ENCODE assay signal across 8 cellular contexts in genomic region chr12:111034148-111034910, GRCh38. TPM values are rescaled to one million over a fixed set of nuclear protein-coding genes. Genes with fewer than 3 reads are reported as not detected.
DNase-seq lines count a peak whose midpoint lies in the region; ATAC-seq and TF ChIP-seq lines count a peak whose summit lies in the region.

Gene CUX2 (plus strand): TSS chr12:111034165.

- in situ Hi-C loops in Panc1 (cut with HindIII; ENCODE audit: low pct_unique_long_range_greater_than_20kb, low sequenced_read_pairs): no loop called here

- peak; percentile 58 for DNase-seq in DMS 273 (lab: John Stamatoyannopoulos, UW; ENCODE audit: unreplicated experiment)
- DNase-seq in DMS 273 treated with DMSO at 0.1 percent for 48 hours (lab: John Stamatoyannopoulos, UW): no peak
- DNase-seq in Panc1 (ENCODE audit: low read depth, low spot score): no peak
- DNase-seq in effector memory CD8-positive, alpha-beta T cell: no peak
- peak; percentile 63 for DNase-seq in prostate gland (ENCODE audit: low spot score)
- no peak for DNase-seq in NCI-H1092 (lab: John Stamatoyannopoulos, UW)
- no peak for DNase-seq in stimulated activated CD4-positive, alpha-beta T cell treated with anti-CD3 and anti-CD28 coated beads, Interleukin-4, amount 100 ng/mL, for 4 hours

- H3K9me3 ChIP-seq in Panc1 (ENCODE audit: control insufficient read depth, insufficient read depth, low read depth, low read length): no peaks in the 10 kb centered on the region
- no peaks in the 10 kb centered on the region for H3K9me3 ChIP-seq in prostate gland

- no peaks in the 10 kb centered on the region for H3K9me3 Mint-ChIP-seq in effector memory CD8-positive, alpha-beta T cell

- peaks cover 19 to 22% of the 10 kb centered on the region in 2 donors for H3K4me1 Mint-ChIP-seq in effector memory CD8-positive, alpha-beta T cell (ENCODE audit: low read depth in 2 of 2)

- intact Hi-C loops in Panc1 (cut with micrococcal nuclease; ENCODE audit: unreplicated experiment): no loop called here
- intact Hi-C loops in prostate gland (cut with DNase I): no loop called here

- H3K27me3 Mint-ChIP-seq in effector memory CD8-positive, alpha-beta T cell: peaks cover 76 to 87% of the 10 kb centered on the region in 2 donors

- BruUV-seq in Panc1 (replicated peaks; lab: Mats Ljungman, UMichigan): no TSS peak

- WGBS in prostate gland: under 1% methylated on average over 86 of the region's 102 CpGs

- H3K4me1 ChIP-seq in Panc1 (ENCODE audit: control insufficient read depth, insufficient read depth, low read length) (peaks cover 14% of the 10 kb centered on the region; the same call in 1 of the 2 replicates), prostate gland (replicated peaks) (no peaks in the 10 kb centered on the region)

- TF ChIP-seq POLR2A in prostate gland (IDR thresholded peaks at IDR 0.05): no peak

- no peak within 1 kb of the TSS for H3K27ac Mint-ChIP-seq in effector memory CD8-positive, alpha-beta T cell

- H3K36me3 ChIP-seq in Panc1 (ENCODE audit: control insufficient read depth, insufficient read depth, low read length) (no peaks in the 10 kb centered on the region), prostate gland (no peaks in the 10 kb centered on the region)

- ATAC-seq in Panc1 (peak; percentile 70), GM18870 (IDR thresholded peaks at IDR 0.05; ENCODE audit: unreplicated experiment) (no peak)
- no peak for ATAC-seq in effector memory CD8-positive, alpha-beta T cell (replicated peaks)

- CTCF ChIA-PET in Panc1 (lab: Charles Lee): interaction anchor here (0.6 kb wide), 1 partner anchor 152 kb away, joined by 15 read pairs; no protein-coding TSS in a partner anchor

- H3K4me3 Mint-ChIP-seq in effector memory CD8-positive, alpha-beta T cell: peak within 1 kb of the TSS; percentile 75 to 77

- POLR2A ChIA-PET in Panc1 (lab: Charles Lee): no interaction called here

- peak within 1 kb of the TSS; percentile 17 to 23; a peak in 3 of 4 replicates for H3K4me3 ChIP-seq in Panc1 (ENCODE audit: low read depth in 2 of 2, low read length in 2 of 2)
- peak within 1 kb of the TSS; percentile 54 to 61 for H3K4me3 ChIP-seq in prostate gland

- H3K27ac ChIP-seq in Panc1 (ENCODE audit: low read length) (no peak within 1 kb of the TSS), prostate gland (peak within 1 kb of the TSS; percentile 84 to 90)

- peaks cover 48% of the 10 kb centered on the region for H3K27me3 ChIP-seq in Panc1 (ENCODE audit: control insufficient read depth, insufficient read depth, low read length)
- H3K27me3 ChIP-seq in prostate gland (replicated peaks; ENCODE audit: insufficient read depth): no peaks in the 10 kb centered on the region

- TF ChIP-seq CTCF in Panc1 (IDR thresholded peaks at IDR 0.05) (no peak), prostate gland (IDR thresholded peaks at IDR 0.05) (no peak)

- peaks cover 3% of the 10 kb centered on the region for H3K36me3 Mint-ChIP-seq in effector memory CD8-positive, alpha-beta T cell (ENCODE audit: insufficient read depth)

RNA-seq across cellular contexts. Expression of gene CUX2, which starts in this region (rescaled TPM):
- total RNA-seq in Panc1 (2021; ENCODE audit: unreplicated experiment) (0.69 TPM), prostate gland (10 to 100 TPM; 28.3 to 36.6 TPM)
- polyA plus RNA-seq in Panc1 (2012; ENCODE audit: insufficient read length): 0.51 TPM

Comparison
In these comparisons a context has a peak if more than half of its experiments do, and no peak if none do; other contexts are left out.
1. RNA of gene CUX2 (total RNA-seq): 28.3 to 36.6 TPM in prostate gland; 0.69 TPM in Panc1 (single experiment); every median in the first group is over 10 times any median in the second.
2. DNase-seq: peak in DMS 273 (single experiment) and prostate gland (single experiment); none in DMS 273 treated with DMSO at 0.1 percent for 48 hours (single experiment), Panc1 (single experiment), effector memory CD8-positive, alpha-beta T cell (0 of 3), NCI-H1092 (single experiment) and stimulated activated CD4-positive, alpha-beta T cell treated with anti-CD3 and anti-CD28 coated beads, Interleukin-4, amount 100 ng/mL, for 4 hours (0 of 2).
3. Peak in ATAC-seq and H3K4me3 ChIP-seq in Panc1; RNA of the gene not detected or under 1 TPM.